In the genomic region with DNA sequence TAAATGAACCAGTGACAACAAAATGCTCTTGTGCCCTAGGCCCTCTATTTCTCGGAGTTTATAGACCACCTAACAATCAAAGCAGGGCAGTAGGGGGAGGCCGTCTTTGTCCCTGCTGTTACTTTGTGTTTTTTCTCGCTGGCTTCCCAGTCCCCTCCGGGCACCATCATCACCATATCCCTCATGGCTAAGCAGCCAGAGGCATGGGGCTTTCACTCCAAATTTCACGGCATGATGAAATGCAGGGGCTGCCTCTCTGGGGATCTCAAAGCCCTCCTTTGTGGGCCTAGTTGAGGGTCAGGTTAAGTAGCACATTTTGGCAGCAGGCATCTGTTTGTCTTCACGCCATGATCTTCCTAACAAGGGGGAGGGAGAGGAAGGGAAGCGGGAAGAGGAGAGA, we compare ENCODE assay signal across 11 cellular contexts.
"Had no signal": no experiment of that assay in that cellular context is flagged by ENCODE, and none has a peak within 500 bp of the region (broad histone marks: within the 10 kb centered on the region; RNA-seq: fewer than 3 reads in every experiment).

No MANE protein-coding gene starts in this region.

- H3K4me1 Mint-ChIP-seq: activated CD4-positive, alpha-beta memory T cell treated with anti-CD3 and anti-CD28 coated beads, Interleukin-2, amount 10 ng/mL, durations not matched to agents 7 days and 5 days; activated naive CD4-positive, alpha-beta T cell treated with anti-CD3 and anti-CD28 coated beads, Interleukin-2, amount 10 ng/mL, durations not matched to agents 7 days and 5 days; T-cell had no signal

- H3K36me3 ChIP-seq: pancreas, stomach had no signal

- H3K4me3 Mint-ChIP-seq: activated CD4-positive, alpha-beta memory T cell treated with anti-CD3 and anti-CD28 coated beads, Interleukin-2, amount 10 ng/mL, durations not matched to agents 7 days and 5 days; activated naive CD4-positive, alpha-beta T cell treated with anti-CD3 and anti-CD28 coated beads, Interleukin-2, amount 10 ng/mL, durations not matched to agents 7 days and 5 days; activated T-cell treated with anti-CD3 and anti-CD28 coated beads, Interleukin-2, amount 50 U/mL, for 24 hours; T-cell had no signal

- ATAC-seq: esophagus mucosa, pancreas, T-cell had no signal

- H3K4me3 ChIP-seq: pancreas, stomach, testis had no signal

- H3K27ac ChIP-seq: pancreas, stomach, testis, VCaP had no signal

- H3K27me3 ChIP-seq: stomach, testis had no signal

- H3K9me3 ChIP-seq: pancreas, stomach, testis had no signal

- H3K27me3 Mint-ChIP-seq: activated CD4-positive, alpha-beta memory T cell treated with anti-CD3 and anti-CD28 coated beads, Interleukin-2, amount 10 ng/mL, durations not matched to agents 7 days and 5 days; activated naive CD4-positive, alpha-beta T cell treated with anti-CD3 and anti-CD28 coated beads, Interleukin-2, amount 10 ng/mL, durations not matched to agents 7 days and 5 days had no signal

- H3K9me3 Mint-ChIP-seq: activated CD4-positive, alpha-beta memory T cell treated with anti-CD3 and anti-CD28 coated beads, Interleukin-2, amount 10 ng/mL, durations not matched to agents 7 days and 5 days; activated naive CD4-positive, alpha-beta T cell treated with anti-CD3 and anti-CD28 coated beads, Interleukin-2, amount 10 ng/mL, durations not matched to agents 7 days and 5 days; activated T-cell treated with anti-CD3 and anti-CD28 coated beads, Interleukin-2, amount 50 U/mL, for 24 hours had no signal

- H3K36me3 Mint-ChIP-seq: activated naive CD4-positive, alpha-beta T cell treated with anti-CD3 and anti-CD28 coated beads, Interleukin-2, amount 10 ng/mL, durations not matched to agents 7 days and 5 days; T-cell had no signal

- H3K27ac Mint-ChIP-seq: activated CD4-positive, alpha-beta memory T cell treated with anti-CD3 and anti-CD28 coated beads, Interleukin-2, amount 10 ng/mL, durations not matched to agents 7 days and 5 days; activated naive CD4-positive, alpha-beta T cell treated with anti-CD3 and anti-CD28 coated beads, Interleukin-2, amount 10 ng/mL, durations not matched to agents 7 days and 5 days; activated T-cell treated with anti-CD3 and anti-CD28 coated beads, Interleukin-2, amount 50 U/mL, for 24 hours; T-cell had no signal

- H3K4me1 ChIP-seq: pancreas, stomach, testis had no signal

- DNase-seq: activated CD4-positive, alpha-beta memory T cell treated with anti-CD3 and anti-CD28 coated beads, Interleukin-2, amount 10 ng/mL, durations not matched to agents 7 days and 5 days; activated naive CD4-positive, alpha-beta T cell treated with anti-CD3 and anti-CD28 coated beads, Interleukin-2, amount 10 ng/mL, durations not matched to agents 7 days and 5 days; activated T-cell treated with anti-CD3 and anti-CD28 coated beads, Interleukin-2, amount 50 U/mL, for 24 hours; kidney glomerular epithelial cell; pancreas; stimulated activated CD4-positive, alpha-beta T cell treated with anti-CD3 and anti-CD28 coated beads, Interleukin-1b, Interleukin-23, amount 100 ng/mL, for 48 hours; stomach; T-cell; testis had no signal
